ENCODE assay signal across 11 cellular contexts in the genomic region with DNA sequence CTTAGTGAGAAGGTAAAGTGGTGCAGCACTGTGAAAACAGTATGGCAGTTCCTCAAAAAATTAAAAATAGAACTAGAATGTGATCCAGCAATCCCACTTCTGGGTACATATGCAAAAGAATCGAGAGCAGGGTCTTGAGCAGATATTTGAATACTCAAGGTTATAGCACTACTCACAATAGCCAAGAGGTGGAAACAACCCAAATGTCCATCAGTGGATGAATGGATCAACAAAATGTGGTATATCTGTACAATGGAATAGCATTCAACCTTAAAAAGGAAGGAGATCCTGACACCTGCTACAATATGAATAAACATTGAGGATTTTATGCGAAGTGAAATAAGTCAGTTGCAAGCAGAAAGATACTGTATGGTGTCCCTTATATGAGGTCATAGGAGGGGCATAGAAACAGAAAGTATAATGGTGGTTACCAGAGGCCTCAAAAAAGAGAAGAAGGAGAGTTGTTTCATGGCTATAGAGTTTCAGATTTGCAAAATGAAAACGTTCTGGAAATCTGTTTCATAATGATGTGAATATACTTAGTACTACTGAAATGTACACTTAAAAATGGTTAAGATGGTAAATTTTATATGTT.
DNase-seq lines count a peak whose midpoint lies in the region; ATAC-seq and TF ChIP-seq lines count a peak whose summit lies in the region.
"Had no signal": no experiment of that assay in that cellular context is flagged by ENCODE, and none has a peak within 500 bp of the region (broad histone marks: within the 10 kb centered on the region; RNA-seq: fewer than 3 reads in every experiment).

No MANE protein-coding gene starts in this region.

- no peaks in the 10 kb centered on the region for H3K4me1 ChIP-seq in naive thymus-derived CD4-positive, alpha-beta T cell (ENCODE audit: control insufficient read depth in 2 of 2, insufficient read depth in 2 of 2, low read length in 2 of 2)
- H3K4me1 ChIP-seq in Caco-2 = peaks cover 47% of the 10 kb centered on the region

- no peak for DNase-seq in naive thymus-derived CD4-positive, alpha-beta T cell
- DNase-seq in DMS153 (lab: John Stamatoyannopoulos, UW) = no peak
- no peak for DNase-seq in immature natural killer cell
- no peak for DNase-seq in KG1 (lab: John Stamatoyannopoulos, UW)
- DNase-seq in Caco-2 = no peak
- DNase-seq: stimulated activated CD4-positive, alpha-beta T cell treated with anti-CD3 and anti-CD28 coated beads, Interleukin-2, amount 100 ng/mL, for 24 hours had no signal

- no peak overlapping the region for H3K27ac ChIP-seq in naive thymus-derived CD4-positive, alpha-beta T cell (ENCODE audit: low read depth, low read length)

- ATAC-seq in GM19025 (IDR thresholded peaks at IDR 0.05; ENCODE audit: low read depth, unreplicated experiment) = peak; percentile 97
- peak; percentile 95 for ATAC-seq in HG02571 (IDR thresholded peaks at IDR 0.05; ENCODE audit: unreplicated experiment)
- peak; percentile 99 for ATAC-seq in HG03571 (IDR thresholded peaks at IDR 0.05; ENCODE audit: unreplicated experiment)
- peak; percentile 67 for ATAC-seq in naive thymus-derived CD4-positive, alpha-beta T cell

- BruUV-seq in Caco-2 (replicated peaks; lab: Mats Ljungman, UMichigan) = no TSS peak

- H3K9me3 Mint-ChIP-seq in naive thymus-derived CD4-positive, alpha-beta T cell = no peaks in the 10 kb centered on the region
- H3K9me3 Mint-ChIP-seq in immature natural killer cell (no peaks in the 10 kb centered on the region), Caco-2 (ENCODE audit: unreplicated experiment) (peaks cover 9% of the 10 kb centered on the region)
- H3K9me3 Mint-ChIP-seq: dendritic cell treated with granulocyte-macrophage colony-stimulating factor and Interleukin-4, amounts not matched to agents 40 ng/mL and 50 ng/mL, for 4 days; WTC11 had no signal

- no peak overlapping the region for H3K4me3 ChIP-seq in naive thymus-derived CD4-positive, alpha-beta T cell (ENCODE audit: low read length)
- H3K4me3 ChIP-seq in Caco-2 (ENCODE audit: low read depth, low read length) = no peak overlapping the region

- no peaks in the 10 kb centered on the region for H3K36me3 Mint-ChIP-seq in naive thymus-derived CD4-positive, alpha-beta T cell
- H3K36me3 Mint-ChIP-seq in immature natural killer cell (no peaks in the 10 kb centered on the region), Caco-2 (ENCODE audit: insufficient read depth, unreplicated experiment) (peaks cover 6% of the 10 kb centered on the region)
- H3K36me3 Mint-ChIP-seq: WTC11 had no signal

- no peak overlapping the region for H3K27ac Mint-ChIP-seq in naive thymus-derived CD4-positive, alpha-beta T cell
- H3K27ac Mint-ChIP-seq in immature natural killer cell (no peak overlapping the region), Caco-2 (ENCODE audit: unreplicated experiment) (no peak overlapping the region)
- H3K27ac Mint-ChIP-seq: dendritic cell treated with granulocyte-macrophage colony-stimulating factor and Interleukin-4, amounts not matched to agents 40 ng/mL and 50 ng/mL, for 4 days had no signal

- no peaks in the 10 kb centered on the region for H3K9me3 ChIP-seq in naive thymus-derived CD4-positive, alpha-beta T cell (ENCODE audit: control insufficient read depth in 2 of 3, low read length in 3 of 3)
- 0 out of 2 replicates have a peak, but pooled peaks cover 4% of the 10 kb centered on the region for H3K9me3 ChIP-seq in Caco-2

- H3K27me3 ChIP-seq in naive thymus-derived CD4-positive, alpha-beta T cell (ENCODE audit: control insufficient read depth in 2 of 2, insufficient read depth in 2 of 2, low read length in 2 of 2) = no peaks in the 10 kb centered on the region
- no peaks in the 10 kb centered on the region for H3K27me3 ChIP-seq in Caco-2 (replicated peaks; ENCODE audit: control insufficient read depth, insufficient read depth, low read length)

- no peak overlapping the region for H3K4me3 Mint-ChIP-seq in naive thymus-derived CD4-positive, alpha-beta T cell
- H3K4me3 Mint-ChIP-seq in immature natural killer cell (no peak overlapping the region), Caco-2 (ENCODE audit: unreplicated experiment) (no peak overlapping the region)
- H3K4me3 Mint-ChIP-seq: dendritic cell treated with granulocyte-macrophage colony-stimulating factor and Interleukin-4, amounts not matched to agents 40 ng/mL and 50 ng/mL, for 4 days; WTC11 had no signal

- no peak for TF ChIP-seq CTCF in Caco-2 (IDR thresholded peaks at IDR 0.05; ENCODE audit: insufficient read depth in 1 of 2, low read depth in 1 of 2, low read length in 1 of 2, severe bottlenecking in 1 of 2, unreplicated experiment in 1 of 2)

- peaks cover 0 to 10% (median 0%) of the 10 kb centered on the region in 7 donors for H3K4me1 Mint-ChIP-seq in naive thymus-derived CD4-positive, alpha-beta T cell
- H3K4me1 Mint-ChIP-seq in immature natural killer cell = peaks cover 0 to 12% of the 10 kb centered on the region in 2 donors
- H3K4me1 Mint-ChIP-seq in Caco-2 (ENCODE audit: low read depth, unreplicated experiment) = peaks cover 43% of the 10 kb centered on the region

- intact Hi-C loops in naive thymus-derived CD4-positive, alpha-beta T cell (cut with micrococcal nuclease) = no loop called here
- intact Hi-C loops in Caco-2 (cut with micrococcal nuclease; ENCODE audit: unreplicated experiment) = no loop called here

- CTCF ChIA-PET in naive thymus-derived CD4-positive, alpha-beta T cell (lab: Charles Lee) = no interaction called here
- CTCF ChIA-PET in Caco-2 (lab: Charles Lee) = no interaction called here

- H3K36me3 ChIP-seq in naive thymus-derived CD4-positive, alpha-beta T cell (ENCODE audit: control insufficient read depth in 2 of 3, insufficient read depth in 3 of 3, low read length in 3 of 3) = no peaks in the 10 kb centered on the region
- no peaks in the 10 kb centered on the region; the same call in 1 of the 2 replicates for H3K36me3 ChIP-seq in Caco-2 (ENCODE audit: control insufficient read depth, insufficient read depth, low read length)

- H3K27me3 Mint-ChIP-seq in naive thymus-derived CD4-positive, alpha-beta T cell = peaks cover 10 to 45% (median 28%) of the 10 kb centered on the region in 5 donors
- peaks cover 4 to 22% (median 15%) of the 10 kb centered on the region in 3 donors for H3K27me3 Mint-ChIP-seq in immature natural killer cell (ENCODE audit: low read depth in 3 of 3)
- H3K27me3 Mint-ChIP-seq in Caco-2 (ENCODE audit: insufficient read depth, unreplicated experiment) = no peaks in the 10 kb centered on the region

- POLR2A ChIA-PET in naive thymus-derived CD4-positive, alpha-beta T cell (lab: Charles Lee) = no interaction called here
- POLR2A ChIA-PET in Caco-2 (lab: Charles Lee) = no interaction called here
